ENCODE assay signal across 25 cellular contexts in the genomic region with DNA sequence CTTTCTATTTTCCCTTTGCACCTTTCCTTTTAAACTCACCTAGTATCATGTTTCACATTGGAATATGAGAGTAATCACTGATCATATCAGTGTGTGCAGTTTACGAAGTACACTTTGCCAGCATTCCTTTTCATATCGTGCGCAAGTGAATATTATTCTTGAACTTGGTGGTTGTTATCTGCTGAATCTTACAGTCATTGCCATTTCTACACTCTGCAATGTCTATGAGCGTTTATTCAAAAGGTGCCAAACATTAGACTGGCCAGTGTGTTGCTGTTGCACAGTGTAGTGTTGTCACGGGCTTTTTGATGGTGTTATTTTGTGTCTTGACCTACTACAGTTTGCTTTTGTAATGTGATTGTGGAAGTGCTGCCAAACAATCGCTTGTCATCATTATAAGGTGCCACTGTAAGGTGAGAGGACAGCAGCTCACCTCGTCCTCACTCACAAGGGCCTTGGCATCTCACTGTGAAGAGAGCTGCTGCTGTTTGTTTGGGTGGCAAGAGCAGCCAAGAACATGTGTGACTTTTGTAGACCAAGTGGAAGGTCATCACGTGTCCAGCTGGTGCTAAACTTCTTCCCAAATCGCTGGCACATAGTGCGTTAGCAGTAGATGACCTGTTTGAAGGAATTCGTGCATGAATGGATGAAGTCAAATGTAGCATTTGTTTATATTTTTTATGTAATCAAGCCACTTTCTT.
DNase-seq lines count a peak whose midpoint lies in the region; ATAC-seq and TF ChIP-seq lines count a peak whose summit lies in the region.
"Had no signal": no experiment of that assay in that cellular context is flagged by ENCODE, and none has a peak within 500 bp of the region (broad histone marks: within the 10 kb centered on the region; RNA-seq: fewer than 3 reads in every experiment).

No MANE protein-coding gene starts in this region.

- H2BK120ac ChIP-seq in trophoblast cell (ENCODE audit: insufficient read depth, low read length, poor library complexity), result no peak overlapping the region

- peak; percentile 25 for DNase-seq in NCI-H2171 treated with DMSO at 0.1 percent for 48 hours (lab: John Stamatoyannopoulos, UW)
- DNase-seq in NCI-H2171 (lab: John Stamatoyannopoulos, UW), result no peak
- DNase-seq in PC-9, result peak; percentile 15 to 77
- peak; percentile 32 for DNase-seq in left ventricle myocardium superior
- DNase-seq in trophoblast cell, result peak in 1 of 2 donors; percentile 42
- no peak for DNase-seq in uterus
- DNase-seq in vagina (ENCODE audit: extremely low spot score in 2 of 2), result no peak
- DNase-seq: 8988T; activated CD4-positive, alpha-beta T cell treated with anti-CD3 and anti-CD28 coated beads, Interleukin-2, amount 50 U/mL, for 1 hour; activated naive CD4-positive, alpha-beta T cell treated with anti-CD3 and anti-CD28 coated beads, Interleukin-2, amount 50 U/mL, for 16 hours; caudate nucleus; CD8-positive, alpha-beta memory T cell; DMS153; HCEC 1CT; mesenchymal stem cell; naive B cell; NCI-H2107; occipital lobe; RPMI8226; stimulated activated CD4-positive, alpha-beta T cell treated with anti-CD3 and anti-CD28 coated beads, Interleukin-12 subunit alpha, Interleukin-12 subunit beta, amount 100 ng/mL, for 4 hours; stimulated activated CD4-positive, alpha-beta T cell treated with anti-CD3 and anti-CD28 coated beads, Interleukin-4, amount 100 ng/mL, for 4 hours; stimulated activated naive CD4-positive, alpha-beta T cell treated with Interleukin-2 at 50 U/mL for 16 hours; WERI-Rb-1 had no signal

- peak overlapping the region; percentile 34 for H3K23ac ChIP-seq in trophoblast cell (ENCODE audit: low read length)

- H4K91ac ChIP-seq in trophoblast cell (ENCODE audit: low read depth, low read length), result no peak overlapping the region

- H3K4me3 ChIP-seq in PC-9 (no peak overlapping the region), trophoblast cell (ENCODE audit: low read depth, low read length) (no peak overlapping the region), uterus (no peak overlapping the region), vagina (no peak overlapping the region)
- H3K4me3 ChIP-seq: thoracic aorta had no signal

- H3K9me2 ChIP-seq in PC-9 (ENCODE audit: insufficient read depth), result no peaks in the 10 kb centered on the region

- H3K27me3 ChIP-seq in PC-9 (ENCODE audit: insufficient read depth, low read depth), result no peaks in the 10 kb centered on the region
- no peaks in the 10 kb centered on the region for H3K27me3 ChIP-seq in trophoblast cell (ENCODE audit: insufficient read depth, low read length)
- H3K27me3 ChIP-seq in uterus, result no peaks in the 10 kb centered on the region
- H3K27me3 ChIP-seq in vagina, result no peaks in the 10 kb centered on the region

- H3K27ac ChIP-seq in PC-9, result no peak overlapping the region
- no peak overlapping the region for H3K27ac ChIP-seq in trophoblast cell (ENCODE audit: low read depth, low read length)
- no peak overlapping the region for H3K27ac ChIP-seq in uterus
- H3K27ac ChIP-seq in vagina, result no peak overlapping the region
- H3K27ac ChIP-seq: thoracic aorta, WERI-Rb-1 had no signal

- H3K4ac ChIP-seq in trophoblast cell (ENCODE audit: low read depth, low read length), result no peak overlapping the region

- H3K14ac ChIP-seq in trophoblast cell (ENCODE audit: low read length), result no peak overlapping the region

- H3K79me1 ChIP-seq in trophoblast cell (ENCODE audit: low read length), result no peaks in the 10 kb centered on the region

- H3K4me1 ChIP-seq in PC-9 (replicated peaks; ENCODE audit: insufficient read depth) (no peaks in the 10 kb centered on the region), trophoblast cell (ENCODE audit: control insufficient read depth in 1 of 2, insufficient read depth in 2 of 2, low read length in 2 of 2) (no peaks in the 10 kb centered on the region), uterus (no peaks in the 10 kb centered on the region), vagina (no peaks in the 10 kb centered on the region)

- no peaks in the 10 kb centered on the region for H3F3A ChIP-seq in PC-9 (ENCODE audit: insufficient read depth, low read depth)

- TF ChIP-seq CTCF in PC-9 (conservative IDR thresholded peaks at IDR 0.05) (no peak), uterus (IDR thresholded peaks at IDR 0.05) (no peak), vagina (IDR thresholded peaks at IDR 0.05) (no peak)

- no peak overlapping the region for H3K4me2 ChIP-seq in PC-9
- no peak overlapping the region for H3K4me2 ChIP-seq in trophoblast cell (ENCODE audit: low read length)

- no peaks in the 10 kb centered on the region for H3K9me3 ChIP-seq in PC-9 (ENCODE audit: insufficient read depth, low read depth)
- peaks cover 2% of the 10 kb centered on the region for H3K9me3 ChIP-seq in trophoblast cell (ENCODE audit: insufficient read depth, low read depth, low read length)
- H3K9me3 ChIP-seq in uterus, result no peaks in the 10 kb centered on the region
- no peaks in the 10 kb centered on the region for H3K9me3 ChIP-seq in vagina
- H3K9me3 ChIP-seq: thoracic aorta had no signal

- no peak overlapping the region for H3K18ac ChIP-seq in trophoblast cell (ENCODE audit: low read length)

- WGBS in trophoblast cell (ENCODE audit: extremely low coverage, insufficient coverage, insufficient read length), result no CpG with 5 or more reads among the region's 11 CpGs

- peak; percentile 88 for ATAC-seq in left ventricle myocardium superior
- ATAC-seq in HG02610 (IDR thresholded peaks at IDR 0.05; ENCODE audit: unreplicated experiment), result no peak

- H2BK12ac ChIP-seq in trophoblast cell (ENCODE audit: low read length), result no peak overlapping the region

- no TSS peak for BruUV-seq in PC-9 (replicated peaks; lab: Mats Ljungman, UMichigan)

- no peak overlapping the region for H2AK5ac ChIP-seq in trophoblast cell (ENCODE audit: low read length)

- H3K36me3 ChIP-seq in PC-9 (ENCODE audit: low read depth) (no peaks in the 10 kb centered on the region), trophoblast cell (ENCODE audit: control insufficient read depth in 1 of 2, insufficient read depth in 2 of 2, low read length in 2 of 2) (peaks cover 6 to 12% of the 10 kb centered on the region in 2 experiments), uterus (no peaks in the 10 kb centered on the region), vagina (no peaks in the 10 kb centered on the region)
- H3K36me3 ChIP-seq: thoracic aorta, WERI-Rb-1 had no signal

- TF ChIP-seq POLR2A in uterus (IDR thresholded peaks at IDR 0.05), result no peak
- TF ChIP-seq POLR2A in vagina (IDR thresholded peaks at IDR 0.05), result no peak

- no peak overlapping the region for H3K9ac ChIP-seq in trophoblast cell (ENCODE audit: low read length)

- CTCF ChIA-PET in PC-9 (lab: Charles Lee), result no interaction called here

- H4K8ac ChIP-seq in trophoblast cell (ENCODE audit: low read depth, low read length), result no peak overlapping the region

- no peaks in the 10 kb centered on the region for H4K20me1 ChIP-seq in PC-9 (ENCODE audit: insufficient read depth)

- H2AFZ ChIP-seq in PC-9 (no peak overlapping the region), trophoblast cell (ENCODE audit: insufficient read depth, low read length, poor library complexity) (no peak overlapping the region)

- POLR2A ChIA-PET in PC-9 (lab: Charles Lee; ENCODE audit: unreplicated experiment), result interaction anchor here (0.7 kb wide), 1 partner anchor 108 kb away, joined by 3 read pairs; no protein-coding TSS in a partner anchor

- intact Hi-C loops in PC-9 (cut with micrococcal nuclease; ENCODE audit: unreplicated experiment), result loop anchor here (5.0 kb wide), 1 partner anchor 56 kb away; no protein-coding TSS in a partner anchor
- intact Hi-C loops in left ventricle myocardium superior (cut with micrococcal nuclease), result no loop called here
- intact Hi-C loops in uterus (cut with DNase I; ENCODE audit: low total_unique reads), result no loop called here
- intact Hi-C loops in vagina (cut with DNase I), result no loop called here

- H2BK5ac ChIP-seq in trophoblast cell (ENCODE audit: low read depth, low read length, poor library complexity), result no peak overlapping the region

- no peak overlapping the region for H4K12ac ChIP-seq in trophoblast cell (ENCODE audit: low read depth, low read length)

- no peaks in the 10 kb centered on the region for H3K79me2 ChIP-seq in PC-9 (ENCODE audit: low read depth)
- no peaks in the 10 kb centered on the region for H3K79me2 ChIP-seq in trophoblast cell (ENCODE audit: control insufficient read depth, insufficient read depth, low read length, poor library complexity)

Comparison
In these comparisons a context has a peak if more than half of its experiments do, and no peak if none do; other contexts are left out.
1. DNase-seq: peak in NCI-H2171 treated with DMSO at 0.1 percent for 48 hours (single experiment), PC-9 (2 of 2) and left ventricle myocardium superior (single experiment); none in NCI-H2171 (single experiment), uterus (0 of 2) and vagina (0 of 2).